In genomic region chr12:5305425-5305824, GRCh38 we compare ENCODE assay signal across 27 cellular contexts.
DNase-seq lines count a peak whose midpoint lies in the region; ATAC-seq and TF ChIP-seq lines count a peak whose summit lies in the region.
"Had no signal": no experiment of that assay in that cellular context is flagged by ENCODE, and none has a peak within 500 bp of the region (broad histone marks: within the 10 kb centered on the region; RNA-seq: fewer than 3 reads in every experiment).

No MANE protein-coding gene starts in this region.

- H3F3A ChIP-seq in smooth muscle cell (ENCODE audit: low read depth) = no peaks in the 10 kb centered on the region

- no peak overlapping the region for H3K27ac ChIP-seq in smooth muscle cell (ENCODE audit: low read depth)
- no peak overlapping the region for H3K27ac ChIP-seq in CD4-positive, alpha-beta T cell (ENCODE audit: low read depth, low read length)
- H3K27ac ChIP-seq in vagina = no peak overlapping the region
- H3K27ac ChIP-seq: BLaER1, esophagus squamous epithelium, skin epidermis, tibial artery had no signal

- H3K4me3 ChIP-seq in smooth muscle cell (no peak overlapping the region), vagina (no peak overlapping the region)
- H3K4me3 ChIP-seq: BLaER1, esophagus squamous epithelium, skin epidermis, tibial artery had no signal

- CTCF ChIA-PET in CD4-positive, alpha-beta T cell (lab: Charles Lee) = no interaction called here

- peaks cover 1% of the 10 kb centered on the region for H3K9me3 Mint-ChIP-seq in glutamatergic neuron (ENCODE audit: unreplicated experiment)
- no peaks in the 10 kb centered on the region for H3K9me3 Mint-ChIP-seq in CD4-positive, alpha-beta T cell
- H3K9me3 Mint-ChIP-seq: activated CD8-positive, alpha-beta T cell treated with anti-CD3 and anti-CD28 coated beads for 36 hours; T-helper 2 cell treated with Interferon-gamma antibody and Interleukin-4, amounts not matched to agents 5 μg/mL and 100 μg/mL, for 36 hours had no signal

- TF ChIP-seq CTCF in glutamatergic neuron (IDR thresholded peaks at IDR 0.05; ENCODE audit: partially characterized antibody, unreplicated experiment) = no peak
- no peak for TF ChIP-seq CTCF in smooth muscle cell (IDR thresholded peaks at IDR 0.05; ENCODE audit: borderline replicate concordance, insufficient read depth, poor library complexity, severe bottlenecking)
- TF ChIP-seq CTCF in CD4-positive, alpha-beta T cell (IDR thresholded peaks at IDR 0.05) = no peak
- no peak for TF ChIP-seq CTCF in vagina (IDR thresholded peaks at IDR 0.05)

- no peaks in the 10 kb centered on the region for H3K27me3 ChIP-seq in smooth muscle cell (ENCODE audit: low read depth)
- no peaks in the 10 kb centered on the region for H3K27me3 ChIP-seq in CD4-positive, alpha-beta T cell (ENCODE audit: control insufficient read depth, insufficient read depth, low read length)
- H3K27me3 ChIP-seq in vagina = no peaks in the 10 kb centered on the region
- H3K27me3 ChIP-seq: BLaER1, tibial artery had no signal

- H3K4me1 ChIP-seq in smooth muscle cell (ENCODE audit: low read depth) = no peaks in the 10 kb centered on the region
- no peaks in the 10 kb centered on the region for H3K4me1 ChIP-seq in vagina
- H3K4me1 ChIP-seq: BLaER1 had no signal

- H3K9ac ChIP-seq in smooth muscle cell (ENCODE audit: low read depth) = no peak overlapping the region
- H3K9ac ChIP-seq: BLaER1 had no signal

- H3K4me2 ChIP-seq in smooth muscle cell = no peak overlapping the region
- H3K4me2 ChIP-seq: BLaER1 had no signal

- no peaks in the 10 kb centered on the region for H3K27me3 Mint-ChIP-seq in glutamatergic neuron (ENCODE audit: unreplicated experiment)
- H3K27me3 Mint-ChIP-seq in CD4-positive, alpha-beta T cell = peaks cover 6% of the 10 kb centered on the region

- H4K20me1 ChIP-seq in smooth muscle cell (ENCODE audit: low read depth) = no peaks in the 10 kb centered on the region
- H4K20me1 ChIP-seq: BLaER1 had no signal

- H3K4me3 Mint-ChIP-seq in glutamatergic neuron (ENCODE audit: unreplicated experiment) = no peak overlapping the region
- no peak overlapping the region for H3K4me3 Mint-ChIP-seq in CD4-positive, alpha-beta T cell
- H3K4me3 Mint-ChIP-seq: activated CD8-positive, alpha-beta T cell treated with anti-CD3 and anti-CD28 coated beads for 36 hours; naive thymus-derived CD8-positive, alpha-beta T cell; T-helper 2 cell treated with Interferon-gamma antibody and Interleukin-4, amounts not matched to agents 5 μg/mL and 100 μg/mL, for 36 hours had no signal

- H3K36me3 Mint-ChIP-seq in glutamatergic neuron (ENCODE audit: unreplicated experiment) = no peaks in the 10 kb centered on the region
- no peaks in the 10 kb centered on the region for H3K36me3 Mint-ChIP-seq in CD4-positive, alpha-beta T cell (ENCODE audit: low read depth)
- H3K36me3 Mint-ChIP-seq: naive thymus-derived CD8-positive, alpha-beta T cell had no signal

- DNase-seq in DMS153 (lab: John Stamatoyannopoulos, UW) (peak; percentile 81), NCI-H2029 (lab: John Stamatoyannopoulos, UW) (peak; percentile 61), glutamatergic neuron (peak; percentile 59), smooth muscle cell (lab: John Stamatoyannopoulos, UW; ENCODE audit: unreplicated experiment) (no peak), vagina (ENCODE audit: extremely low spot score in 2 of 2) (no peak)
- DNase-seq in CD4-positive, alpha-beta T cell = no peak
- DNase-seq: activated CD8-positive, alpha-beta T cell treated with anti-CD3 and anti-CD28 coated beads for 36 hours; activated effector memory CD4-positive, alpha-beta T cell treated with anti-CD3 and anti-CD28 coated beads, Interleukin-2, amount 50 U/mL, for 16 hours; activated T-cell treated with anti-CD3 and anti-CD28 coated beads for 4 hours; esophagus squamous epithelium; foreskin melanocyte; Karpas-422; MV-4-11; naive thymus-derived CD8-positive, alpha-beta T cell; NCI-H1694 treated with DMSO at 0.1 percent for 48 hours; NCI-H2227 treated with DMSO at 0.1 percent for 48 hours; NCI-H774; occipital lobe; stimulated activated CD4-positive, alpha-beta T cell treated with anti-CD3 and anti-CD28 coated beads, Interleukin-2, amount 100 ng/mL, for 24 hours had no signal

- peak overlapping the region; percentile 50 for H2AFZ ChIP-seq in smooth muscle cell (ENCODE audit: low read depth)

- H3K4me1 Mint-ChIP-seq in glutamatergic neuron (ENCODE audit: low read depth, unreplicated experiment) = peaks cover 13% of the 10 kb centered on the region
- H3K4me1 Mint-ChIP-seq in CD4-positive, alpha-beta T cell (ENCODE audit: low read depth) = no peaks in the 10 kb centered on the region
- H3K4me1 Mint-ChIP-seq: naive thymus-derived CD8-positive, alpha-beta T cell had no signal

- H3K9me3 ChIP-seq in smooth muscle cell (replicated peaks; ENCODE audit: low read depth) (no peaks in the 10 kb centered on the region), vagina (no peaks in the 10 kb centered on the region)
- H3K9me3 ChIP-seq in CD4-positive, alpha-beta T cell (ENCODE audit: control insufficient read depth, low read length) = no peaks in the 10 kb centered on the region
- H3K9me3 ChIP-seq: BLaER1, esophagus squamous epithelium, tibial artery had no signal

- peak overlapping the region; percentile 59 for H3K27ac Mint-ChIP-seq in glutamatergic neuron (ENCODE audit: unreplicated experiment)
- no peak overlapping the region for H3K27ac Mint-ChIP-seq in CD4-positive, alpha-beta T cell
- H3K27ac Mint-ChIP-seq: activated CD8-positive, alpha-beta T cell treated with anti-CD3 and anti-CD28 coated beads for 36 hours; T-helper 2 cell treated with Interferon-gamma antibody and Interleukin-4, amounts not matched to agents 5 μg/mL and 100 μg/mL, for 36 hours had no signal

- no peak for TF ChIP-seq POLR2A in vagina (IDR thresholded peaks at IDR 0.05)

- ATAC-seq in CD4-positive, alpha-beta T cell (ENCODE audit: poor library complexity) = no peak
- ATAC-seq in GM21515 (IDR thresholded peaks at IDR 0.05; ENCODE audit: unreplicated experiment) = no peak
- ATAC-seq: activated CD8-positive, alpha-beta T cell treated with anti-CD3 and anti-CD28 coated beads for 36 hours; HCT116; left lobe of liver; naive thymus-derived CD8-positive, alpha-beta T cell; SK-N-SH treated with all-trans-retinoic acid at 6 μM for 48 hours had no signal

- H3K79me2 ChIP-seq in smooth muscle cell (ENCODE audit: low read depth) = no peaks in the 10 kb centered on the region

- 92% methylated on average over 7 of the region's 7 CpGs for WGBS in smooth muscle cell (ENCODE audit: low lambda C conversion rate)

- no peaks in the 10 kb centered on the region for H3K36me3 ChIP-seq in smooth muscle cell (ENCODE audit: low read depth)
- no peaks in the 10 kb centered on the region for H3K36me3 ChIP-seq in vagina
- H3K36me3 ChIP-seq: BLaER1, esophagus squamous epithelium, tibial artery had no signal

- intact Hi-C loops in CD4-positive, alpha-beta T cell (cut with DNase I, micrococcal nuclease) = no loop called here
- intact Hi-C loops in vagina (cut with DNase I) = no loop called here

- POLR2A ChIA-PET in CD4-positive, alpha-beta T cell (lab: Charles Lee) = no interaction called here

Comparison
In these comparisons a context has a peak if more than half of its experiments do, and no peak if none do; other contexts are left out.
1. DNase-seq: peak in DMS153 (single experiment), NCI-H2029 (single experiment) and glutamatergic neuron (single experiment); none in smooth muscle cell (single experiment), CD4-positive, alpha-beta T cell (0 of 10) and vagina (0 of 2).